8 cellular contexts compared by ENCODE assay signal in the genomic region with DNA sequence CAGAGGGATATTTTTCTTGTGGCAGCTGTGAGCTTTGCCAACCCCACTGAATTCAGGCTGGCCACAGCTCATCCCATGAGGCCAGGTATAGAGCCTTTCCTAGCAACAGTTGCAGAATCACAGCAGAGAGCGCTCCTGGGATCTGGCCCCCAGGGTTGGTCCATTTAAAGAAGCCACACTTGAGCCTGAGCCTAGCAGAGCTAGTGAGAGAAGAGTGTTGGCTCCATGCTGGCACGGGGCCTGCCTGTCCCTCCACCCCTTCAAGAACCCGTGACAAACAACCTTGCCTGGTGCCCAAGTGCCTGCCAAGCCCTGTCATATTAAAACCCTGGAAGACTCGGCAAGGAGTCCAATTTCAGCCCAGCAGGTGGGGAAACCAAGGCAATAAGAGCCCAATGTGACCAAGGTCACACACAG.
A peak's percentile ranks its signal among the peaks of the same experiment; 100 is the strongest.
DNase-seq lines count a peak whose midpoint lies in the region; ATAC-seq and TF ChIP-seq lines count a peak whose summit lies in the region.

No MANE protein-coding gene starts in this region.

- H3K27me3 ChIP-seq in lower lobe of right lung (ENCODE audit: low read depth): no peaks in the 10 kb centered on the region
- no peaks in the 10 kb centered on the region for H3K27me3 ChIP-seq in transverse colon

- H3K4me3 ChIP-seq in lower lobe of right lung: no peak overlapping the region
- H3K4me3 ChIP-seq in transverse colon: no peak overlapping the region

- in situ Hi-C loops in transverse colon (cut with MboI; ENCODE audit: low pct_ligation_motif_present in 1 of 4, low pct_unique_long_range_greater_than_20kb in 1 of 4, low sequenced_read_pairs in 3 of 4): loop anchor here (10.0 to 25.0 kb wide), 3 partner anchors 127 to 395 kb away; partner anchors contain the start of genes GSTZ1 (in 1 of the 4) and POMT2 (in 1 of the 4)

- H3K9me3 Mint-ChIP-seq in activated T-helper 17 cell treated with anti-CD3 and anti-CD28 coated beads, Interleukin-2, amount 50 U/mL, for 72 hours: no peaks in the 10 kb centered on the region
- H3K9me3 Mint-ChIP-seq in activated T-helper 2 cell treated with anti-CD3 and anti-CD28 coated beads, Interferon-gamma antibody, Interleukin-2, Interleukin-4, amounts not matched to agents 10 μg/mL and 5 μg/mL and 100 μg/mL, durations not matched to agents 14 hours and 24 hours and 36 hours: no peaks in the 10 kb centered on the region

- ATAC-seq in activated T-helper 17 cell treated with anti-CD3 and anti-CD28 coated beads, Interleukin-2, amount 50 U/mL, for 72 hours (replicated peaks): no peak
- ATAC-seq in lower lobe of right lung (peak; percentile 2 to 3), GM18861 (IDR thresholded peaks at IDR 0.05; ENCODE audit: unreplicated experiment) (no peak)

- no peaks in the 10 kb centered on the region for H3K36me3 ChIP-seq in lower lobe of right lung
- no peaks in the 10 kb centered on the region for H3K36me3 ChIP-seq in transverse colon

- H3K27me3 Mint-ChIP-seq in activated T-helper 17 cell treated with anti-CD3 and anti-CD28 coated beads, Interleukin-2, amount 50 U/mL, for 72 hours: no peaks in the 10 kb centered on the region
- H3K27me3 Mint-ChIP-seq in activated T-helper 2 cell treated with anti-CD3 and anti-CD28 coated beads, Interferon-gamma antibody, Interleukin-2, Interleukin-4, amounts not matched to agents 10 μg/mL and 5 μg/mL and 100 μg/mL, durations not matched to agents 14 hours and 24 hours and 36 hours (ENCODE audit: low read depth): no peaks in the 10 kb centered on the region

- no peaks in the 10 kb centered on the region for H3K9me3 ChIP-seq in lower lobe of right lung
- no peaks in the 10 kb centered on the region for H3K9me3 ChIP-seq in transverse colon

- peak; percentile 20 for DNase-seq in NCI-H1105 treated with DMSO at 0.1 percent for 48 hours (lab: John Stamatoyannopoulos, UW)
- DNase-seq in NCI-H1105 (lab: John Stamatoyannopoulos, UW): no peak
- DNase-seq in lower lobe of right lung: peak; percentile 71
- no peak for DNase-seq in transverse colon
- no peak for DNase-seq in RKO (ENCODE audit: low spot score)
- no peak for DNase-seq in activated T-helper 2 cell treated with anti-CD3 and anti-CD28 coated beads, Interferon-gamma antibody, Interleukin-2, Interleukin-4, amounts not matched to agents 10 μg/mL and 5 μg/mL and 100 μg/mL, durations not matched to agents 14 hours and 24 hours and 36 hours (ENCODE audit: low spot score)

- TF ChIP-seq CTCF in lower lobe of right lung (IDR thresholded peaks at IDR 0.05): no peak
- no peak for TF ChIP-seq CTCF in transverse colon (IDR thresholded peaks at IDR 0.05)

- H3K27ac Mint-ChIP-seq in activated T-helper 17 cell treated with anti-CD3 and anti-CD28 coated beads, Interleukin-2, amount 50 U/mL, for 72 hours: peak overlapping the region; percentile 41
- H3K27ac Mint-ChIP-seq in activated T-helper 2 cell treated with anti-CD3 and anti-CD28 coated beads, Interferon-gamma antibody, Interleukin-2, Interleukin-4, amounts not matched to agents 10 μg/mL and 5 μg/mL and 100 μg/mL, durations not matched to agents 14 hours and 24 hours and 36 hours: no peak overlapping the region

- intact Hi-C loops in lower lobe of right lung (cut with DNase I) (loop anchor here (5.0 kb wide), 1 partner anchor 135 kb away; no protein-coding TSS in a partner anchor), transverse colon (cut with DNase I; ENCODE audit: low total_unique reads) (loop anchor here (2.0 to 5.0 kb wide), 3 partner anchors 39 to 125 kb away; partner anchors contain the start of gene IRF2BPL)
- intact Hi-C loops in activated T-helper 2 cell treated with anti-CD3 and anti-CD28 coated beads, Interferon-gamma antibody, Interleukin-2, Interleukin-4, amounts not matched to agents 10 μg/mL and 5 μg/mL and 100 μg/mL, durations not matched to agents 14 hours and 24 hours and 36 hours (cut with micrococcal nuclease): no loop called here

- TF ChIP-seq POLR2A in transverse colon (IDR thresholded peaks at IDR 0.05): no peak

- 46% methylated on average over 4 of the region's 4 CpGs; no CpG with 5 or more reads in 1 of the 2 donors for WGBS in transverse colon (ENCODE audit: low coverage in 1 of 2), 2 donors

- H3K27ac ChIP-seq in lower lobe of right lung (peak overlapping the region; percentile 93), transverse colon (peak overlapping the region; percentile 84 to 98 (median 88))

- H3K4me1 ChIP-seq in lower lobe of right lung (peaks cover 57% of the 10 kb centered on the region), transverse colon (peaks cover 46 to 68% (median 54%) of the 10 kb centered on the region in 4 donors)

- no peak overlapping the region for H3K4me3 Mint-ChIP-seq in activated T-helper 17 cell treated with anti-CD3 and anti-CD28 coated beads, Interleukin-2, amount 50 U/mL, for 72 hours
- H3K4me3 Mint-ChIP-seq in activated T-helper 2 cell treated with anti-CD3 and anti-CD28 coated beads, Interferon-gamma antibody, Interleukin-2, Interleukin-4, amounts not matched to agents 10 μg/mL and 5 μg/mL and 100 μg/mL, durations not matched to agents 14 hours and 24 hours and 36 hours (ENCODE audit: low read depth): no peak overlapping the region

- no peak for TF ChIP-seq EP300 in transverse colon (IDR thresholded peaks at IDR 0.05; ENCODE audit: low read depth)

- H3K36me3 Mint-ChIP-seq in activated T-helper 17 cell treated with anti-CD3 and anti-CD28 coated beads, Interleukin-2, amount 50 U/mL, for 72 hours (ENCODE audit: low read depth): no peaks in the 10 kb centered on the region
- no peaks in the 10 kb centered on the region for H3K36me3 Mint-ChIP-seq in activated T-helper 2 cell treated with anti-CD3 and anti-CD28 coated beads, Interferon-gamma antibody, Interleukin-2, Interleukin-4, amounts not matched to agents 10 μg/mL and 5 μg/mL and 100 μg/mL, durations not matched to agents 14 hours and 24 hours and 36 hours (ENCODE audit: low read depth)

- H3K4me1 Mint-ChIP-seq in activated T-helper 17 cell treated with anti-CD3 and anti-CD28 coated beads, Interleukin-2, amount 50 U/mL, for 72 hours: no peaks in the 10 kb centered on the region
- H3K4me1 Mint-ChIP-seq in activated T-helper 2 cell treated with anti-CD3 and anti-CD28 coated beads, Interferon-gamma antibody, Interleukin-2, Interleukin-4, amounts not matched to agents 10 μg/mL and 5 μg/mL and 100 μg/mL, durations not matched to agents 14 hours and 24 hours and 36 hours (ENCODE audit: low read depth): peaks cover 43% of the 10 kb centered on the region

Comparison
In these comparisons a context has a peak if more than half of its experiments do, and no peak if none do; other contexts are left out.
1. DNase-seq: peak in NCI-H1105 treated with DMSO at 0.1 percent for 48 hours (single experiment) and lower lobe of right lung (single experiment); none in NCI-H1105 (single experiment), transverse colon (single experiment), RKO (single experiment) and activated T-helper 2 cell treated with anti-CD3 and anti-CD28 coated beads, Interferon-gamma antibody, Interleukin-2, Interleukin-4, amounts not matched to agents 10 μg/mL and 5 μg/mL and 100 μg/mL, durations not matched to agents 14 hours and 24 hours and 36 hours (single experiment).
2. ATAC-seq: peak in lower lobe of right lung (2 of 2); none in activated T-helper 17 cell treated with anti-CD3 and anti-CD28 coated beads, Interleukin-2, amount 50 U/mL, for 72 hours (single experiment) and GM18861 (single experiment).